8 cellular contexts compared by ENCODE assay signal in genomic region chr12:8913702-8914032, GRCh38. TPM values are rescaled to one million over a fixed set of nuclear protein-coding genes. Genes with fewer than 3 reads are reported as not detected.
A peak's percentile ranks its signal among the peaks of the same experiment; 100 is the strongest.
DNase-seq lines count a peak whose midpoint lies in the region; ATAC-seq and TF ChIP-seq lines count a peak whose summit lies in the region.

No MANE protein-coding gene starts in this region.

- H3K27me3 ChIP-seq in left ventricle myocardium inferior (ENCODE audit: low read depth) (no peaks in the 10 kb centered on the region), layer of hippocampus (ENCODE audit: control insufficient read depth, insufficient read depth, low read length) (no peaks in the 10 kb centered on the region)

- POLR2A ChIA-PET in activated naive CD8-positive, alpha-beta T cell treated with anti-CD3 and anti-CD28 coated beads, Interleukin-2, amount 10 ng/mL, durations not matched to agents 7 days and 5 days (lab: Charles Lee), result interaction anchor here (1.5 to 1.6 kb wide), 2 partner anchors 36 to 216 kb away, joined by 3 to 4 read pairs; partner anchors contain the start of genes M6PR and RIMKLB

- intact Hi-C loops in left ventricle myocardium inferior (cut with micrococcal nuclease) (loop anchor here (10.0 kb wide), 1 partner anchor 131 kb away; no protein-coding TSS in a partner anchor), Right ventricle myocardium superior (cut with DNase I) (loop anchor here (10.0 kb wide), 1 partner anchor 131 kb away; no protein-coding TSS in a partner anchor)

- peaks cover 52% of the 10 kb centered on the region for H3K4me1 ChIP-seq in left ventricle myocardium inferior

- H3K27ac Mint-ChIP-seq in activated naive CD8-positive, alpha-beta T cell treated with anti-CD3 and anti-CD28 coated beads, Interleukin-2, amount 10 ng/mL, durations not matched to agents 7 days and 5 days, result peak overlapping the region; percentile 80
- peak overlapping the region; percentile 98 for H3K27ac Mint-ChIP-seq in type B pancreatic cell

- ATAC-seq in Right ventricle myocardium superior (ENCODE audit: poor library complexity) (no peak), HG03280 (IDR thresholded peaks at IDR 0.05; ENCODE audit: unreplicated experiment) (no peak), GM19397 (IDR thresholded peaks at IDR 0.05; ENCODE audit: unreplicated experiment) (no peak)
- ATAC-seq in activated naive CD8-positive, alpha-beta T cell treated with anti-CD3 and anti-CD28 coated beads, Interleukin-2, amount 10 ng/mL, durations not matched to agents 7 days and 5 days (ENCODE audit: low read depth), result no peak

- peak overlapping the region; percentile 88 for H3K27ac ChIP-seq in left ventricle myocardium inferior (replicated peaks)
- peak overlapping the region; percentile 88 for H3K27ac ChIP-seq in layer of hippocampus (ENCODE audit: low read depth, low read length)

- H3K4me1 Mint-ChIP-seq in activated naive CD8-positive, alpha-beta T cell treated with anti-CD3 and anti-CD28 coated beads, Interleukin-2, amount 10 ng/mL, durations not matched to agents 7 days and 5 days, result peaks cover 8% of the 10 kb centered on the region
- H3K4me1 Mint-ChIP-seq in type B pancreatic cell (ENCODE audit: unreplicated experiment), result peaks cover 11% of the 10 kb centered on the region

- no peak for DNase-seq in left ventricle myocardium inferior
- DNase-seq in Right ventricle myocardium superior, result no peak
- no peak for DNase-seq in activated naive CD8-positive, alpha-beta T cell treated with anti-CD3 and anti-CD28 coated beads, Interleukin-2, amount 10 ng/mL, durations not matched to agents 7 days and 5 days
- no peak for DNase-seq in type B pancreatic cell (ENCODE audit: extremely low spot score, unreplicated experiment)
- no peak for DNase-seq in MV-4-11 (lab: John Stamatoyannopoulos, UW)

- H3K9me3 Mint-ChIP-seq in activated naive CD8-positive, alpha-beta T cell treated with anti-CD3 and anti-CD28 coated beads, Interleukin-2, amount 10 ng/mL, durations not matched to agents 7 days and 5 days, result no peaks in the 10 kb centered on the region
- H3K9me3 Mint-ChIP-seq in type B pancreatic cell, result no peaks in the 10 kb centered on the region

- no peaks in the 10 kb centered on the region for H3K36me3 Mint-ChIP-seq in activated naive CD8-positive, alpha-beta T cell treated with anti-CD3 and anti-CD28 coated beads, Interleukin-2, amount 10 ng/mL, durations not matched to agents 7 days and 5 days
- peaks cover 3% of the 10 kb centered on the region for H3K36me3 Mint-ChIP-seq in type B pancreatic cell

- H3K27me3 Mint-ChIP-seq in activated naive CD8-positive, alpha-beta T cell treated with anti-CD3 and anti-CD28 coated beads, Interleukin-2, amount 10 ng/mL, durations not matched to agents 7 days and 5 days, result peaks cover 7% of the 10 kb centered on the region
- H3K27me3 Mint-ChIP-seq in type B pancreatic cell, result no peaks in the 10 kb centered on the region

- peak overlapping the region; percentile 88 for H3K4me3 Mint-ChIP-seq in activated naive CD8-positive, alpha-beta T cell treated with anti-CD3 and anti-CD28 coated beads, Interleukin-2, amount 10 ng/mL, durations not matched to agents 7 days and 5 days
- peak overlapping the region; percentile 96 for H3K4me3 Mint-ChIP-seq in type B pancreatic cell

- no peak for TF ChIP-seq CTCF in left ventricle myocardium inferior (IDR thresholded peaks at IDR 0.05; ENCODE audit: borderline replicate concordance)
- TF ChIP-seq CTCF in type B pancreatic cell (conservative IDR thresholded peaks at IDR 0.05), result no peak

- H3K36me3 ChIP-seq in left ventricle myocardium inferior, result peaks cover 2% of the 10 kb centered on the region

- peak overlapping the region; percentile 80 for H3K4me3 ChIP-seq in left ventricle myocardium inferior

- no peaks in the 10 kb centered on the region for H3K9me3 ChIP-seq in left ventricle myocardium inferior (replicated peaks)

RNA-seq across cellular contexts. Expression of gene PHC1, which starts 0.6 kb away (rescaled TPM):
- total RNA-seq in left ventricle myocardium inferior (23.4 TPM), Right ventricle myocardium superior (19.3 TPM), type B pancreatic cell (ENCODE audit: low replicate concordance) (80.8 and 107 TPM in 2 replicates)
- 10 to 100 TPM; 20.6 to 23.9 TPM for total RNA-seq in activated naive CD8-positive, alpha-beta T cell treated with anti-CD3 and anti-CD28 coated beads, Interleukin-2, amount 10 ng/mL, durations not matched to agents 7 days and 5 days

RNA-seq across cellular contexts. Expression of gene M6PR, which starts 35.8 kb away (rescaled TPM):
- total RNA-seq in left ventricle myocardium inferior (94.2 TPM), Right ventricle myocardium superior (88.2 TPM), type B pancreatic cell (ENCODE audit: low replicate concordance) (129 and 264 TPM in 2 replicates)
- total RNA-seq in activated naive CD8-positive, alpha-beta T cell treated with anti-CD3 and anti-CD28 coated beads, Interleukin-2, amount 10 ng/mL, durations not matched to agents 7 days and 5 days, result 100 to 1,000 TPM; 183 to 192 TPM
